In genomic region chr21:35578350-35578782, GRCh38 we compare ENCODE assay signal across 1 cellular context.
TF ChIP-seq lines count a peak whose summit lies in the region.

No MANE protein-coding gene starts in this region.

TF ChIP-seq in HEK293, 187 proteins besides CTCF, POLR2A, EP300 and RAD21 (continued from another document):
- TF ChIP-seq ZNF146 (tag by site-specific recombination; IDR thresholded peaks at IDR 0.05) (0 out of 2 replicates have a peak, but pooled peaks have one; percentile 19), HIC1 (tag by site-specific recombination; IDR thresholded peaks at IDR 0.05) (no peak), OSR2 (tag by site-specific recombination; IDR thresholded peaks at IDR 0.05) (peak; percentile 90), SCRT1 (tag by site-specific recombination; IDR thresholded peaks at IDR 0.05; ENCODE audit: borderline replicate concordance) (no peak), ZBTB17 (tag by site-specific recombination; IDR thresholded peaks at IDR 0.05) (peak; percentile 62), ZNF701 (tag by site-specific recombination; IDR thresholded peaks at IDR 0.05) (no peak), ZNF501 (tag by site-specific recombination; IDR thresholded peaks at IDR 0.05) (no peak)
TF ChIP-seq in HEK293: peak in this region for 39.
